Comparison of ENCODE assay signal across 8 cellular contexts in genomic region chr15:70466895-70467529, GRCh38.
A peak's percentile ranks its signal among the peaks of the same experiment; 100 is the strongest.
DNase-seq lines count a peak whose midpoint lies in the region; ATAC-seq and TF ChIP-seq lines count a peak whose summit lies in the region.

No MANE protein-coding gene starts in this region.

- H3K4me1 ChIP-seq in OCI-LY1 (ENCODE audit: insufficient read depth, low read length, severe bottlenecking) (no peaks in the 10 kb centered on the region), left ventricle myocardium inferior (no peaks in the 10 kb centered on the region)

- no peaks in the 10 kb centered on the region for H4K20me1 ChIP-seq in OCI-LY1 (ENCODE audit: insufficient read depth, low read length)

- intact Hi-C loops in left ventricle myocardium inferior (cut with micrococcal nuclease), result loop anchor here (10.0 kb wide), 1 partner anchor 732 kb away; no protein-coding TSS in a partner anchor

- H3K79me2 ChIP-seq in OCI-LY1 (ENCODE audit: insufficient read depth, low read length), result no peaks in the 10 kb centered on the region

- H3K27ac Mint-ChIP-seq in activated naive CD8-positive, alpha-beta T cell treated with anti-CD3 and anti-CD28 coated beads for 36 hours, result no peak overlapping the region

- no peak overlapping the region for H3K4me2 ChIP-seq in OCI-LY1 (ENCODE audit: low read length)

- H3K4me3 ChIP-seq in OCI-LY1 (ENCODE audit: low read depth, low read length, poor library complexity, severe bottlenecking), result no peak overlapping the region
- no peak overlapping the region for H3K4me3 ChIP-seq in left ventricle myocardium inferior

- no peak overlapping the region for H2AFZ ChIP-seq in OCI-LY1 (ENCODE audit: low read length)

- H3K9me2 ChIP-seq in OCI-LY1 (ENCODE audit: low read depth, low read length), result no peaks in the 10 kb centered on the region

- H3K9ac ChIP-seq in OCI-LY1 (ENCODE audit: low read length), result no peak overlapping the region

- DNase-seq in DMS79 treated with DMSO at 0.1 percent for 48 hours (lab: John Stamatoyannopoulos, UW) (peak; percentile 19), left ventricle myocardium inferior (peak; percentile 46), renal cortical epithelial cell (ENCODE audit: low read depth) (peak; percentile 49)
- DNase-seq in activated naive CD8-positive, alpha-beta T cell treated with anti-CD3 and anti-CD28 coated beads for 36 hours, result peak; percentile 42

- no peaks in the 10 kb centered on the region for H3K36me3 Mint-ChIP-seq in activated naive CD8-positive, alpha-beta T cell treated with anti-CD3 and anti-CD28 coated beads for 36 hours

- no peak overlapping the region for H3K4me3 Mint-ChIP-seq in activated naive CD8-positive, alpha-beta T cell treated with anti-CD3 and anti-CD28 coated beads for 36 hours

- H3K4me1 Mint-ChIP-seq in activated naive CD8-positive, alpha-beta T cell treated with anti-CD3 and anti-CD28 coated beads for 36 hours, result peaks cover 5% of the 10 kb centered on the region

- ATAC-seq in HG03066 (IDR thresholded peaks at IDR 0.05; ENCODE audit: low read depth, unreplicated experiment) (peak; percentile 51), GM19455 (IDR thresholded peaks at IDR 0.05; ENCODE audit: unreplicated experiment) (no peak), HG02884 (IDR thresholded peaks at IDR 0.05; ENCODE audit: unreplicated experiment) (no peak)

- TF ChIP-seq CTCF in OCI-LY1 (IDR thresholded peaks at IDR 0.05; ENCODE audit: low read length) (peak; percentile 69), left ventricle myocardium inferior (IDR thresholded peaks at IDR 0.05; ENCODE audit: borderline replicate concordance) (peak; percentile 66)

- H3K36me3 ChIP-seq in OCI-LY1 (ENCODE audit: insufficient read depth, low read length) (no peaks in the 10 kb centered on the region), left ventricle myocardium inferior (no peaks in the 10 kb centered on the region)

- H3K27me3 ChIP-seq in OCI-LY1 (ENCODE audit: insufficient read depth, low read length), result no peaks in the 10 kb centered on the region
- peaks cover 75% of the 10 kb centered on the region for H3K27me3 ChIP-seq in left ventricle myocardium inferior (ENCODE audit: low read depth)

- H3K27me3 Mint-ChIP-seq in activated naive CD8-positive, alpha-beta T cell treated with anti-CD3 and anti-CD28 coated beads for 36 hours, result peaks cover 44% of the 10 kb centered on the region

- H3F3A ChIP-seq in OCI-LY1 (ENCODE audit: insufficient read depth, low read length), result no peaks in the 10 kb centered on the region

- H3K9me3 ChIP-seq in OCI-LY1 (ENCODE audit: low read length) (no peaks in the 10 kb centered on the region), left ventricle myocardium inferior (replicated peaks) (no peaks in the 10 kb centered on the region)

- H3K9me3 Mint-ChIP-seq in activated naive CD8-positive, alpha-beta T cell treated with anti-CD3 and anti-CD28 coated beads for 36 hours, result no peaks in the 10 kb centered on the region

- H3K27ac ChIP-seq in OCI-LY1 (ENCODE audit: low read depth, low read length, poor library complexity, severe bottlenecking) (no peak overlapping the region), left ventricle myocardium inferior (replicated peaks) (no peak overlapping the region)
